In the genomic region with DNA sequence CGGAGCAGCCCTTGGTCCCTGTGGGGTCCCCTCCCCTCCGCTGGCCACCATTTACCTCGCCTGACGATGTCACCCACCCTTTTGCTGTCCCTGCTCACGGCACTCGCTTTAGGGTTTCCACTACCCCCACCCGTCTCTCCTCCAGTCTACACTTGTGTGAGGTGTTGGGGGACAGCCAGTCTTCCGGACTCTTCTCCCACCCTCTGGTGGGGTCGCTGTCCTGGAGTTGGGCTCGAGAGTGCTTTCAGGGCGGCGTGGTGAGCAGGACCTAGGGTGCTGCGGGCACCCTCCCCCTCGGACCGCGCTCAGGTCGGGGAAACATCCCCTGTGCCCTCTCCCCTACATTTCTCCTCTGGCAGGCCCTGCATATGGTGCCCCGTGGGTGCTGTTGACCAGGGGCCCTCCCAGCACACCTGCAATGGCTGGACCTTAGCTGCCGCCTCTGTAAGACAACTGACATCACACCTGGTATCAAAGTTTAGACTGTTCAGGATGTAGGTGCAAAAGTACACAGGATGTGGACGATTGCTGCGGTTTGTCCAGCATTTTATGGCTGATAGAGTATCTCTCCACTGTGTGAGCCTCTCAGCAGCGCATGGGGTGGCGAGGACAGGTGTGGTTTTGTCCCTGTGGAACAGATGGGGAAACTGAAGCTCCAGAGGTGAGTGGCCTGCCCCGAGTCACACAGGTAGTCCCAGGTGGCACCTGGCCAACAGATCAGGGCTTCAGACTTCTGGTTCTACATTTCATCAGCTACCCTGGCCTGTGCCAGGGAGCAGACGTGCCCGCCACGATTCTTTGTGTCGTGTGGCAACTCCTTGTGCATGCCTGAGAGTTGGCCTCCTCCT, we compare ENCODE assay signal across 8 cellular contexts.
DNase-seq lines count a peak whose midpoint lies in the region; ATAC-seq and TF ChIP-seq lines count a peak whose summit lies in the region.

No MANE protein-coding gene starts in this region.

- POLR2A ChIA-PET in AG04449 (lab: Yijun Ruan, JAX) = no interaction called here

- H3K9me3 ChIP-seq in HAP-1 = no peaks in the 10 kb centered on the region

- DNase-seq in AG04449 (ENCODE audit: low read depth, low spot score) (no peak), HAP-1 (ENCODE audit: low spot score in 2 of 2) (no peak), glomerular visceral epithelial cell (ENCODE audit: extremely low spot score) (peak; percentile 13), MV-4-11 (lab: John Stamatoyannopoulos, UW) (no peak), DMS114 treated with DMSO at 0.1 percent for 48 hours (lab: John Stamatoyannopoulos, UW; ENCODE audit: unreplicated experiment) (no peak)
- DNase-seq in activated T-cell treated with anti-CD3 and anti-CD28 coated beads, Interleukin-2, amount 50 U/mL, for 48 hours = peak; percentile 47 to 56

- ATAC-seq in HG02981 (IDR thresholded peaks at IDR 0.05; ENCODE audit: unreplicated experiment) = no peak

- H3K4me1 ChIP-seq in HAP-1 (peaks cover 3% of the 10 kb centered on the region), rectal smooth muscle tissue (ENCODE audit: control insufficient read depth, insufficient read depth, low read length) (peaks cover 27% of the 10 kb centered on the region)

- TF ChIP-seq CTCF in AG04449 (IDR thresholded peaks at IDR 0.05; ENCODE audit: insufficient read depth, low read length, missing control alignments) = no peak

- peak overlapping the region; percentile 42 for H3K27ac ChIP-seq in rectal smooth muscle tissue (ENCODE audit: low read depth, low read length)

- H3K36me3 ChIP-seq in HAP-1 (replicated peaks) (peaks cover 17% of the 10 kb centered on the region), rectal smooth muscle tissue (ENCODE audit: control insufficient read depth, insufficient read depth, low read length) (peaks cover 2% of the 10 kb centered on the region)

- H3K4me3 ChIP-seq in AG04449 (ENCODE audit: low read depth, low read length) (peak overlapping the region; percentile 80), HAP-1 (peak overlapping the region; percentile 76), rectal smooth muscle tissue (ENCODE audit: low read length) (peak overlapping the region; percentile 84)

- H3K27me3 ChIP-seq in HAP-1 (ENCODE audit: low read depth) = no peaks in the 10 kb centered on the region
- H3K27me3 ChIP-seq in rectal smooth muscle tissue (ENCODE audit: control insufficient read depth, insufficient read depth, low read length) = no peaks in the 10 kb centered on the region

- in situ Hi-C loops in HAP-1 (cut with MboI; ENCODE audit: low sequenced_read_pairs) = no loop called here

- peak overlapping the region; percentile 41 for H3K9ac ChIP-seq in rectal smooth muscle tissue (ENCODE audit: low read length)

- CTCF ChIA-PET in AG04449 (lab: Yijun Ruan, JAX) = interaction anchor here (0.6 to 11.9 kb wide), 26 partner anchors 9 to 213 kb away, joined by 3 to 295 read pairs (median 4); a partner anchor contains a TSS

Comparison
In these comparisons a context has a peak if more than half of its experiments do, and no peak if none do; other contexts are left out.
1. DNase-seq: peak in activated T-cell treated with anti-CD3 and anti-CD28 coated beads, Interleukin-2, amount 50 U/mL, for 48 hours (2 of 2) and glomerular visceral epithelial cell (single experiment); none in AG04449 (single experiment), HAP-1 (0 of 2), MV-4-11 (single experiment) and DMS114 treated with DMSO at 0.1 percent for 48 hours (single experiment).
2. Peak in every context shown above with its lines, with median percentiles within 50 percentile points of each other: H3K4me3 ChIP-seq.